Comparison of ENCODE assay signal across 1 cellular context in genomic region chr2:48420512-48421197, GRCh38.
A peak's percentile ranks its signal among the peaks of the same experiment; 100 is the strongest.
TF ChIP-seq lines count a peak whose summit lies in the region.

No MANE protein-coding gene starts in this region.

TF ChIP-seq in HepG2, 621 proteins besides CTCF, POLR2A, EP300 and RAD21 (continued from another document and continues in another):
- TF ChIP-seq SOX13 (IDR thresholded peaks at IDR 0.05) (no peak), SOX13 (CRISPR knock-in tag; conservative IDR thresholded peaks at IDR 0.05 in 1 of 2, IDR thresholded peaks at IDR 0.05 in 1 of 2) (peak in 1 of 2 experiments; percentile 54; a peak in 2 of 4 replicates), ZNF574 (CRISPR knock-in tag; IDR thresholded peaks at IDR 0.05) (peak; percentile 53; the same call in 1 of the 2 replicates), ZC3H4 (CRISPR knock-in tag; IDR thresholded peaks at IDR 0.05; ENCODE audit: borderline replicate concordance) (no peak), ZNF12 (CRISPR knock-in tag; IDR thresholded peaks at IDR 0.05) (peak; percentile 17; the same call in 1 of the 2 replicates), KDM4B (CRISPR knock-in tag; IDR thresholded peaks at IDR 0.05) (0 out of 2 replicates have a peak, but pooled peaks have one; percentile 30), SP140L (CRISPR knock-in tag; IDR thresholded peaks at IDR 0.05; ENCODE audit: borderline replicate concordance) (peak; percentile 78; the same call in 1 of the 2 replicates), ZNF382 (CRISPR knock-in tag; IDR thresholded peaks at IDR 0.05; ENCODE audit: borderline replicate concordance) (no peak), ZNF761 (CRISPR knock-in tag; conservative IDR thresholded peaks at IDR 0.05) (0 out of 2 replicates have a peak, but pooled peaks have one; percentile 41), NR2F1 (CRISPR knock-in tag; IDR thresholded peaks at IDR 0.05) (0 out of 4 replicates have a peak, but pooled peaks of 1 of the 2 experiments have one; percentile 25), ZNF557 (CRISPR knock-in tag; IDR thresholded peaks at IDR 0.05) (0 out of 2 replicates have a peak, but pooled peaks have one; percentile 37), ZNF547 (CRISPR knock-in tag; IDR thresholded peaks at IDR 0.05) (no peak), MAZ (IDR thresholded peaks at IDR 0.05; ENCODE audit: borderline replicate concordance, low read depth, low read length) (0 out of 2 replicates have a peak, but pooled peaks have one; percentile 42), MAZ (CRISPR knock-in tag; IDR thresholded peaks at IDR 0.05; ENCODE audit: low read depth) (peak; percentile 55; the same call in 1 of the 2 replicates), NR2F6 (IDR thresholded peaks at IDR 0.05) (no peak), NR2F6 (CRISPR knock-in tag; IDR thresholded peaks at IDR 0.05) (peak; percentile 46; the same call in 1 of the 2 replicates), KDM2A (CRISPR knock-in tag; IDR thresholded peaks at IDR 0.05; ENCODE audit: borderline replicate concordance, low read depth) (peak; percentile 85), ZNF713 (CRISPR knock-in tag; IDR thresholded peaks at IDR 0.05) (0 out of 2 replicates have a peak, but pooled peaks have one; percentile 68), REPIN1 (CRISPR knock-in tag; IDR thresholded peaks at IDR 0.05; ENCODE audit: borderline replicate concordance, low read depth) (peak; percentile 86; the same call in 1 of the 2 replicates), KMT2A (CRISPR knock-in tag; IDR thresholded peaks at IDR 0.05) (peak; percentile 82), FOSL1 (CRISPR knock-in tag; IDR thresholded peaks at IDR 0.05; ENCODE audit: borderline replicate concordance) (no peak), ZNF792 (CRISPR knock-in tag; IDR thresholded peaks at IDR 0.05) (0 out of 2 replicates have a peak, but pooled peaks have one; percentile 43), ATAD3A (CRISPR knock-in tag; IDR thresholded peaks at IDR 0.05) (no peak), STAT5B (CRISPR knock-in tag; IDR thresholded peaks at IDR 0.05) (0 out of 2 replicates have a peak, but pooled peaks have one; percentile 52), PHF5A (CRISPR knock-in tag; IDR thresholded peaks at IDR 0.05; ENCODE audit: low read depth, unreplicated experiment) (peak; percentile 60), KAT7 (CRISPR knock-in tag; IDR thresholded peaks at IDR 0.05; ENCODE audit: borderline replicate concordance) (0 out of 2 replicates have a peak, but pooled peaks have one; percentile 51)
- TF ChIP-seq, protein P1, sequence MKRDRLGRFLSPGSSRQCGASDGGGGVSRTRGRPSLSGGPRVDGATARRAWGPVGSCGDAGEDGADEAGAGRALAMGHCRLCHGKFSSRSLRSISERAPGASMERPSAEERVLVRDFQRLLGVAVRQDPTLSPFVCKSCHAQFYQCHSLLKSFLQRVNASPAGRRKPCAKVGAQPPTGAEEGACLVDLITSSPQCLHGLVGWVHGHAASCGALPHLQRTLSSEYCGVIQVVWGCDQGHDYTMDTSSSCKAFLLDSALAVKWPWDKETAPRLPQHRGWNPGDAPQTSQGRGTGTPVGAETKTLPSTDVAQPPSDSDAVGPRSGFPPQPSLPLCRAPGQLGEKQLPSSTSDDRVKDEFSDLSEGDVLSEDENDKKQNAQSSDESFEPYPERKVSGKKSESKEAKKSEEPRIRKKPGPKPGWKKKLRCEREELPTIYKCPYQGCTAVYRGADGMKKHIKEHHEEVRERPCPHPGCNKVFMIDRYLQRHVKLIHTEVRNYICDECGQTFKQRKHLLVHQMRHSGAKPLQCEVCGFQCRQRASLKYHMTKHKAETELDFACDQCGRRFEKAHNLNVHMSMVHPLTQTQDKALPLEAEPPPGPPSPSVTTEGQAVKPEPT (CRISPR knock-in tag; IDR thresholded peaks at IDR 0.05; ENCODE audit: low read depth), result 0 out of 2 replicates have a peak, but pooled peaks have one; percentile 35
- TF ChIP-seq, protein P2, sequence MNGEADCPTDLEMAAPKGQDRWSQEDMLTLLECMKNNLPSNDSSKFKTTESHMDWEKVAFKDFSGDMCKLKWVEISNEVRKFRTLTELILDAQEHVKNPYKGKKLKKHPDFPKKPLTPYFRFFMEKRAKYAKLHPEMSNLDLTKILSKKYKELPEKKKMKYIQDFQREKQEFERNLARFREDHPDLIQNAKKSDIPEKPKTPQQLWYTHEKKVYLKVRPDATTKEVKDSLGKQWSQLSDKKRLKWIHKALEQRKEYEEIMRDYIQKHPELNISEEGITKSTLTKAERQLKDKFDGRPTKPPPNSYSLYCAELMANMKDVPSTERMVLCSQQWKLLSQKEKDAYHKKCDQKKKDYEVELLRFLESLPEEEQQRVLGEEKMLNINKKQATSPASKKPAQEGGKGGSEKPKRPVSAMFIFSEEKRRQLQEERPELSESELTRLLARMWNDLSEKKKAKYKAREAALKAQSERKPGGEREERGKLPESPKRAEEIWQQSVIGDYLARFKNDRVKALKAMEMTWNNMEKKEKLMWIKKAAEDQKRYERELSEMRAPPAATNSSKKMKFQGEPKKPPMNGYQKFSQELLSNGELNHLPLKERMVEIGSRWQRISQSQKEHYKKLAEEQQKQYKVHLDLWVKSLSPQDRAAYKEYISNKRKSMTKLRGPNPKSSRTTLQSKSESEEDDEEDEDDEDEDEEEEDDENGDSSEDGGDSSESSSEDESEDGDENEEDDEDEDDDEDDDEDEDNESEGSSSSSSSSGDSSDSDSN (CRISPR knock-in tag; IDR thresholded peaks at IDR 0.05), result peak; percentile 40; the same call in 1 of the 2 replicates
- TF ChIP-seq, protein P3, sequence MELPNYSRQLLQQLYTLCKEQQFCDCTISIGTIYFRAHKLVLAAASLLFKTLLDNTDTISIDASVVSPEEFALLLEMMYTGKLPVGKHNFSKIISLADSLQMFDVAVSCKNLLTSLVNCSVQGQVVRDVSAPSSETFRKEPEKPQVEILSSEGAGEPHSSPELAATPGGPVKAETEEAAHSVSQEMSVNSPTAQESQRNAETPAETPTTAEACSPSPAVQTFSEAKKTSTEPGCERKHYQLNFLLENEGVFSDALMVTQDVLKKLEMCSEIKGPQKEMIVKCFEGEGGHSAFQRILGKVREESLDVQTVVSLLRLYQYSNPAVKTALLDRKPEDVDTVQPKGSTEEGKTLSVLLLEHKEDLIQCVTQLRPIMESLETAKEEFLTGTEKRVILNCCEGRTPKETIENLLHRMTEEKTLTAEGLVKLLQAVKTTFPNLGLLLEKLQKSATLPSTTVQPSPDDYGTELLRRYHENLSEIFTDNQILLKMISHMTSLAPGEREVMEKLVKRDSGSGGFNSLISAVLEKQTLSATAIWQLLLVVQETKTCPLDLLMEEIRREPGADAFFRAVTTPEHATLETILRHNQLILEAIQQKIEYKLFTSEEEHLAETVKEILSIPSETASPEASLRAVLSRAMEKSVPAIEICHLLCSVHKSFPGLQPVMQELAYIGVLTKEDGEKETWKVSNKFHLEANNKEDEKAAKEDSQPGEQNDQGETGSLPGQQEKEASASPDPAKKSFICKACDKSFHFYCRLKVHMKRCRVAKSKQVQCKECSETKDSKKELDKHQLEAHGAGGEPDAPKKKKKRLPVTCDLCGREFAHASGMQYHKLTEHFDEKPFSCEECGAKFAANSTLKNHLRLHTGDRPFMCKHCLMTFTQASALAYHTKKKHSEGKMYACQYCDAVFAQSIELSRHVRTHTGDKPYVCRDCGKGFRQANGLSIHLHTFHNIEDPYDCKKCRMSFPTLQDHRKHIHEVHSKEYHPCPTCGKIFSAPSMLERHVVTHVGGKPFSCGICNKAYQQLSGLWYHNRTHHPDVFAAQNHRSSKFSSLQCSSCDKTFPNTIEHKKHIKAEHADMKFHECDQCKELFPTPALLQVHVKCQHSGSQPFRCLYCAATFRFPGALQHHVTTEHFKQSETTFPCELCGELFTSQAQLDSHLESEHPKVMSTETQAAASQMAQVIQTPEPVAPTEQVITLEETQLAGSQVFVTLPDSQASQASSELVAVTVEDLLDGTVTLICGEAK (IDR thresholded peaks at IDR 0.05), result no peak
- TF ChIP-seq, protein P3 (CRISPR knock-in tag; IDR thresholded peaks at IDR 0.05), result no peak
- TF ChIP-seq, protein P4, sequence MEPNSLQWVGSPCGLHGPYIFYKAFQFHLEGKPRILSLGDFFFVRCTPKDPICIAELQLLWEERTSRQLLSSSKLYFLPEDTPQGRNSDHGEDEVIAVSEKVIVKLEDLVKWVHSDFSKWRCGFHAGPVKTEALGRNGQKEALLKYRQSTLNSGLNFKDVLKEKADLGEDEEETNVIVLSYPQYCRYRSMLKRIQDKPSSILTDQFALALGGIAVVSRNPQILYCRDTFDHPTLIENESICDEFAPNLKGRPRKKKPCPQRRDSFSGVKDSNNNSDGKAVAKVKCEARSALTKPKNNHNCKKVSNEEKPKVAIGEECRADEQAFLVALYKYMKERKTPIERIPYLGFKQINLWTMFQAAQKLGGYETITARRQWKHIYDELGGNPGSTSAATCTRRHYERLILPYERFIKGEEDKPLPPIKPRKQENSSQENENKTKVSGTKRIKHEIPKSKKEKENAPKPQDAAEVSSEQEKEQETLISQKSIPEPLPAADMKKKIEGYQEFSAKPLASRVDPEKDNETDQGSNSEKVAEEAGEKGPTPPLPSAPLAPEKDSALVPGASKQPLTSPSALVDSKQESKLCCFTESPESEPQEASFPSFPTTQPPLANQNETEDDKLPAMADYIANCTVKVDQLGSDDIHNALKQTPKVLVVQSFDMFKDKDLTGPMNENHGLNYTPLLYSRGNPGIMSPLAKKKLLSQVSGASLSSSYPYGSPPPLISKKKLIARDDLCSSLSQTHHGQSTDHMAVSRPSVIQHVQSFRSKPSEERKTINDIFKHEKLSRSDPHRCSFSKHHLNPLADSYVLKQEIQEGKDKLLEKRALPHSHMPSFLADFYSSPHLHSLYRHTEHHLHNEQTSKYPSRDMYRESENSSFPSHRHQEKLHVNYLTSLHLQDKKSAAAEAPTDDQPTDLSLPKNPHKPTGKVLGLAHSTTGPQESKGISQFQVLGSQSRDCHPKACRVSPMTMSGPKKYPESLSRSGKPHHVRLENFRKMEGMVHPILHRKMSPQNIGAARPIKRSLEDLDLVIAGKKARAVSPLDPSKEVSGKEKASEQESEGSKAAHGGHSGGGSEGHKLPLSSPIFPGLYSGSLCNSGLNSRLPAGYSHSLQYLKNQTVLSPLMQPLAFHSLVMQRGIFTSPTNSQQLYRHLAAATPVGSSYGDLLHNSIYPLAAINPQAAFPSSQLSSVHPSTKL (CRISPR knock-in tag; IDR thresholded peaks at IDR 0.05), result peak; percentile 74; the same call in 1 of the 2 replicates
- TF ChIP-seq, protein P5, sequence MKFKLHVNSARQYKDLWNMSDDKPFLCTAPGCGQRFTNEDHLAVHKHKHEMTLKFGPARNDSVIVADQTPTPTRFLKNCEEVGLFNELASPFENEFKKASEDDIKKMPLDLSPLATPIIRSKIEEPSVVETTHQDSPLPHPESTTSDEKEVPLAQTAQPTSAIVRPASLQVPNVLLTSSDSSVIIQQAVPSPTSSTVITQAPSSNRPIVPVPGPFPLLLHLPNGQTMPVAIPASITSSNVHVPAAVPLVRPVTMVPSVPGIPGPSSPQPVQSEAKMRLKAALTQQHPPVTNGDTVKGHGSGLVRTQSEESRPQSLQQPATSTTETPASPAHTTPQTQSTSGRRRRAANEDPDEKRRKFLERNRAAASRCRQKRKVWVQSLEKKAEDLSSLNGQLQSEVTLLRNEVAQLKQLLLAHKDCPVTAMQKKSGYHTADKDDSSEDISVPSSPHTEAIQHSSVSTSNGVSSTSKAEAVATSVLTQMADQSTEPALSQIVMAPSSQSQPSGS (CRISPR knock-in tag; IDR thresholded peaks at IDR 0.05), result peak; percentile 86
